In the genomic region with DNA sequence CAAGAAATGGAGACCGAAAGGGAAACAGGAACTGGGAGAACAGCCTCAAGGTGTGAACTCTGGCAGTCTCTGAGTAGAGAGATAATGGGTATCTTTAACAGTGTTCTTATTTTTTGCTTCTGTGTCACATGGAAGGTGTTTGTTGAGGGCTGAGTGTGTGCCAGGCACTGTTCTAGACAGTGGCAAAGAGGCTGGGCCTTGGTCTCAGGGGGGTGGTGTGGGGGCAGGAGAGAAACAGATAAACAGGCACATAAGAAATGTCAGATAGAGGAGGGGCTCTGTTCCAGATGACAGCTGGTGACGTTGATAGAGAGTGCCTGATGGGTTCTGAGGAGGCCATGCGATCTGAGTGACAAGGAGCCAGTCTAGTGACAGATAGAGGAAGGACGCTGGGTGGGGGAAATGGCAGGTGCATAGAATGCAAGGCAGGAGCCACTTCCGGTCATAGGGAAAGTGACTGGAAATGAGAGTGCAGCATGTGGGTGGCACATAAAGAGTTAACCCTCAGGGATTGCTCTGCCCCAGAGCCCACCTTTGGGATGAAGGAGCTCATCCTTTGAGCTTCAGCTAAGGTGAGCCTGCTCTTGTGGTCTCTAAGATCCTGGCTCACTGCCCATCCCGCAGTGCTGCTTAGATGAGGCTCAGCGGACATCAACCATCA, we compare ENCODE assay signal across 12 cellular contexts. TPM values are rescaled to one million over a fixed set of nuclear protein-coding genes. Genes with fewer than 3 reads are reported as not detected.
A peak's percentile ranks its signal among the peaks of the same experiment; 100 is the strongest.
DNase-seq lines count a peak whose midpoint lies in the region; ATAC-seq and TF ChIP-seq lines count a peak whose summit lies in the region.
"Had no signal": no experiment of that assay in that cellular context is flagged by ENCODE, and none has a peak within 500 bp of the region (broad histone marks: within the 10 kb centered on the region; RNA-seq: fewer than 3 reads in every experiment).

No MANE protein-coding gene starts in this region.

- H3K4me3 ChIP-seq in vagina (no peak overlapping the region), right lobe of liver (no peak overlapping the region)
- H3K4me3 ChIP-seq: GM23248 had no signal

- 66% methylated on average over 4 of the region's 7 CpGs for WGBS in right lobe of liver (ENCODE audit: insufficient coverage, low coverage, low lambda C conversion rate, missing lambda C conversion rate)

- ATAC-seq in Right ventricle myocardium inferior (peak; percentile 84), HG03354 (IDR thresholded peaks at IDR 0.05; ENCODE audit: poor library complexity, severe bottlenecking, unreplicated experiment) (peak; percentile 78), right lobe of liver (no peak), HG02840 (IDR thresholded peaks at IDR 0.05; ENCODE audit: low FRiP score, unreplicated experiment) (no peak)

- TF ChIP-seq CTCF in vagina (IDR thresholded peaks at IDR 0.05) (no peak), right lobe of liver (IDR thresholded peaks at IDR 0.05) (no peak)

- DNase-seq in Right ventricle myocardium inferior (ENCODE audit: missing footprints) = peak; percentile 75
- DNase-seq in cardiac septum (ENCODE audit: low spot score) = no peak
- DNase-seq in erythroblast (lab: John Stamatoyannopoulos, UW) = peak; percentile 94 to 99
- no peak for DNase-seq in vagina (ENCODE audit: extremely low spot score in 2 of 2)
- no peak for DNase-seq in right lobe of liver
- no peak for DNase-seq in activated naive CD4-positive, alpha-beta T cell treated with anti-CD3 and anti-CD28 coated beads, Interleukin-2, amount 50 U/mL, for 16 hours
- DNase-seq: GM23248; NCI-H1417 treated with DMSO at 0.1 percent for 48 hours; stimulated activated CD4-positive, alpha-beta T cell treated with anti-CD3 and anti-CD28 coated beads, Interleukin-12 subunit alpha, Interleukin-12 subunit beta, amount 100 ng/mL, for 4 hours; WERI-Rb-1 had no signal

- H3K36me3 ChIP-seq in vagina (no peaks in the 10 kb centered on the region), right lobe of liver (no peaks in the 10 kb centered on the region)
- H3K36me3 ChIP-seq: WERI-Rb-1 had no signal

- H3K27ac ChIP-seq in vagina = peak overlapping the region; percentile 86
- peak overlapping the region in 1 of 3 donors; percentile 37 for H3K27ac ChIP-seq in right lobe of liver
- H3K27ac ChIP-seq: GM23248, WERI-Rb-1 had no signal

- intact Hi-C loops in Right ventricle myocardium inferior (cut with DNase I) = loop anchor here (2.0 kb wide), 1 partner anchor 20 kb away; no protein-coding TSS in a partner anchor
- intact Hi-C loops in cardiac septum (cut with DNase I) = loop anchor here (5.0 kb wide), 1 partner anchor 46 kb away; no protein-coding TSS in a partner anchor
- intact Hi-C loops in vagina (cut with DNase I) = no loop called here
- intact Hi-C loops in right lobe of liver (cut with DNase I) = no loop called here

- no peaks in the 10 kb centered on the region for H3K9me3 ChIP-seq in vagina
- no peaks in the 10 kb centered on the region for H3K9me3 ChIP-seq in right lobe of liver

- H3K27me3 ChIP-seq in vagina (no peaks in the 10 kb centered on the region), right lobe of liver (no peaks in the 10 kb centered on the region)

- peaks cover 96% of the 10 kb centered on the region for H3K4me1 ChIP-seq in vagina
- peaks cover 0 to 32% (median 16%) of the 10 kb centered on the region in 4 donors for H3K4me1 ChIP-seq in right lobe of liver

- TF ChIP-seq POLR2A in erythroblast (IDR thresholded peaks at IDR 0.05; ENCODE audit: low read length) = peak; percentile 44
- no peak for TF ChIP-seq POLR2A in vagina (IDR thresholded peaks at IDR 0.05)
- TF ChIP-seq POLR2A in right lobe of liver (IDR thresholded peaks at IDR 0.05) = no peak

RNA-seq across cellular contexts. Expression of a gene that starts 33.9 kb away (rescaled TPM):
- total RNA-seq in Right ventricle myocardium inferior (85.5 TPM), cardiac septum (78.4 TPM), vagina (65.6 TPM), right lobe of liver (10 to 100 TPM in 4 of 6 experiments, 1 to 10 TPM in 2; 6.6 to 18.1 (median 11.4) TPM)

Comparison
In these comparisons a context has a peak if more than half of its experiments do, and no peak if none do; other contexts are left out.
1. DNase-seq: peak in Right ventricle myocardium inferior (single experiment) and erythroblast (2 of 2); none in cardiac septum (single experiment), vagina (0 of 2), right lobe of liver (0 of 3) and activated naive CD4-positive, alpha-beta T cell treated with anti-CD3 and anti-CD28 coated beads, Interleukin-2, amount 50 U/mL, for 16 hours (single experiment).
2. ATAC-seq: peak in Right ventricle myocardium inferior (single experiment) and HG03354 (single experiment); none in right lobe of liver (0 of 4) and HG02840 (single experiment).
3. intact Hi-C loops: an anchor here in Right ventricle myocardium inferior (2.0 kb wide) and cardiac septum (5.0 kb wide); none called in vagina and right lobe of liver.